ENCODE assay signal across 8 cellular contexts in genomic region chr12:47080725-47081502, GRCh38. TPM values are rescaled to one million over a fixed set of nuclear protein-coding genes. Genes with fewer than 3 reads are reported as not detected.
A peak's percentile ranks its signal among the peaks of the same experiment; 100 is the strongest.
DNase-seq lines count a peak whose midpoint lies in the region; ATAC-seq and TF ChIP-seq lines count a peak whose summit lies in the region.

No MANE protein-coding gene starts in this region.

- intact Hi-C loops in gastrocnemius medialis (cut with DNase I; ENCODE audit: low total_unique reads) = no loop called here

- H3K27me3 ChIP-seq in HAP-1 (ENCODE audit: low read depth) (peaks cover 52% of the 10 kb centered on the region), right atrium auricular region (no peaks in the 10 kb centered on the region), gastrocnemius medialis (peaks cover 0 to 23% (median 3%) of the 10 kb centered on the region in 3 donors)

- DNase-seq in HAP-1 (ENCODE audit: low spot score in 2 of 2) = no peak
- peak; percentile 25 for DNase-seq in activated naive CD8-positive, alpha-beta T cell treated with anti-CD3 and anti-CD28 coated beads, Interleukin-2, amount 50 U/mL, for 16 hours (ENCODE audit: low read depth, low spot score)
- peak; percentile 76 for DNase-seq in right atrium auricular region (ENCODE audit: low spot score)
- peak; percentile 24 to 40 for DNase-seq in gastrocnemius medialis

- H3K9me3 ChIP-seq in HAP-1 (no peaks in the 10 kb centered on the region), right atrium auricular region (no peaks in the 10 kb centered on the region), gastrocnemius medialis (no peaks in the 10 kb centered on the region)

- peak overlapping the region; percentile 80 to 89 for H3K27ac ChIP-seq in right atrium auricular region
- H3K27ac ChIP-seq in gastrocnemius medialis = peak overlapping the region; percentile 57 to 74 (median 68)

- H3K4me1 ChIP-seq in HAP-1 (no peaks in the 10 kb centered on the region), right atrium auricular region (peaks cover 0 to 18% of the 10 kb centered on the region in 2 donors), gastrocnemius medialis (peaks cover 0 to 9% of the 10 kb centered on the region in 2 donors)

- H3K4me3 ChIP-seq in HAP-1 (peak overlapping the region; percentile 11; the same call in 1 of the 2 replicates), right atrium auricular region (peak overlapping the region; percentile 63 to 65), gastrocnemius medialis (peak overlapping the region; percentile 56 to 65 (median 64))

- in situ Hi-C loops in HAP-1 (cut with MboI; ENCODE audit: low sequenced_read_pairs) = no loop called here
- in situ Hi-C loops in gastrocnemius medialis (cut with MboI; ENCODE audit: low sequenced_read_pairs in 4 of 4) = no loop called here

- H3K36me3 ChIP-seq in HAP-1 (replicated peaks) = no peaks in the 10 kb centered on the region
- no peaks in the 10 kb centered on the region for H3K36me3 ChIP-seq in right atrium auricular region
- H3K36me3 ChIP-seq in gastrocnemius medialis = no peaks in the 10 kb centered on the region

- TF ChIP-seq CTCF in right atrium auricular region (IDR thresholded peaks at IDR 0.05) = no peak
- no peak for TF ChIP-seq CTCF in gastrocnemius medialis (IDR thresholded peaks at IDR 0.05 in 4 of 5, conservative IDR thresholded peaks at IDR 0.05 in 1 of 5)

- ATAC-seq in SK-N-SH treated with all-trans-retinoic acid at 6 μM for 48 hours = peak; percentile 3; the same call in 1 of the 3 replicates
- ATAC-seq in gastrocnemius medialis = peak in 1 of 2 donors; percentile 28
- ATAC-seq in GM19023 (IDR thresholded peaks at IDR 0.05; ENCODE audit: unreplicated experiment) = no peak
- no peak for ATAC-seq in HG02588 (IDR thresholded peaks at IDR 0.05; ENCODE audit: unreplicated experiment)
- no peak for ATAC-seq in GM19395 (IDR thresholded peaks at IDR 0.05; ENCODE audit: unreplicated experiment)

- TF ChIP-seq POLR2A in gastrocnemius medialis (IDR thresholded peaks at IDR 0.05) = no peak

TF ChIP-seq in SK-N-SH treated with all-trans-retinoic acid at 6 μM for 48 hours, 23 proteins besides CTCF, POLR2A, EP300 and RAD21:
- TF ChIP-seq CREB5 (CRISPR knock-in tag; IDR thresholded peaks at IDR 0.05; ENCODE audit: low read depth) = no peak
- no peak for TF ChIP-seq TOX (CRISPR knock-in tag; IDR thresholded peaks at IDR 0.05; ENCODE audit: borderline replicate concordance)
- no peak for TF ChIP-seq SNAI2 (CRISPR knock-in tag; IDR thresholded peaks at IDR 0.05)
- TF ChIP-seq ESRRG (CRISPR knock-in tag; IDR thresholded peaks at IDR 0.05) = no peak
- TF ChIP-seq PATZ1 (CRISPR knock-in tag; IDR thresholded peaks at IDR 0.05; ENCODE audit: borderline replicate concordance) = no peak
- no peak for TF ChIP-seq ZNF8 (CRISPR knock-in tag; IDR thresholded peaks at IDR 0.05)
- no peak for TF ChIP-seq POU6F1 (CRISPR knock-in tag; IDR thresholded peaks at IDR 0.05; ENCODE audit: borderline replicate concordance, low read depth)
- no peak for TF ChIP-seq OSR1 (CRISPR knock-in tag; IDR thresholded peaks at IDR 0.05)
- no peak for TF ChIP-seq ZC3H10 (CRISPR knock-in tag; IDR thresholded peaks at IDR 0.05)

RNA-seq across cellular contexts. Expression of gene AMIGO2, which starts 1.2 kb away (rescaled TPM):
- total RNA-seq in right atrium auricular region (1 to 10 TPM; 2.3 to 5.8 TPM), gastrocnemius medialis (1 to 10 TPM in 1 of 4 donors, under 1 TPM in 3; 0.41 to 1.5 (median 0.51) TPM)

RNA-seq across cellular contexts. Expression of gene PCED1B, which starts 1.5 kb away (rescaled TPM):
- total RNA-seq in right atrium auricular region (1 to 10 TPM in 1 of 2 donors, under 1 TPM in 1; 0.98 to 1.4 TPM), gastrocnemius medialis (under 1 TPM in 3 of 4 donors, not detected in 1; 0.36 to 0.55 (median 0.47) TPM)

Comparison
In these comparisons a context has a peak if more than half of its experiments do, and no peak if none do; other contexts are left out.
1. DNase-seq: peak in activated naive CD8-positive, alpha-beta T cell treated with anti-CD3 and anti-CD28 coated beads, Interleukin-2, amount 50 U/mL, for 16 hours (single experiment), right atrium auricular region (single experiment) and gastrocnemius medialis (2 of 2); none in HAP-1 (0 of 2).
2. H3K4me3 ChIP-seq: peak in every context shown above with its lines; median percentile 64 in right atrium auricular region; 64 in gastrocnemius medialis; 11 in HAP-1.